Comparison of ENCODE assay signal across 8 cellular contexts in the genomic region with DNA sequence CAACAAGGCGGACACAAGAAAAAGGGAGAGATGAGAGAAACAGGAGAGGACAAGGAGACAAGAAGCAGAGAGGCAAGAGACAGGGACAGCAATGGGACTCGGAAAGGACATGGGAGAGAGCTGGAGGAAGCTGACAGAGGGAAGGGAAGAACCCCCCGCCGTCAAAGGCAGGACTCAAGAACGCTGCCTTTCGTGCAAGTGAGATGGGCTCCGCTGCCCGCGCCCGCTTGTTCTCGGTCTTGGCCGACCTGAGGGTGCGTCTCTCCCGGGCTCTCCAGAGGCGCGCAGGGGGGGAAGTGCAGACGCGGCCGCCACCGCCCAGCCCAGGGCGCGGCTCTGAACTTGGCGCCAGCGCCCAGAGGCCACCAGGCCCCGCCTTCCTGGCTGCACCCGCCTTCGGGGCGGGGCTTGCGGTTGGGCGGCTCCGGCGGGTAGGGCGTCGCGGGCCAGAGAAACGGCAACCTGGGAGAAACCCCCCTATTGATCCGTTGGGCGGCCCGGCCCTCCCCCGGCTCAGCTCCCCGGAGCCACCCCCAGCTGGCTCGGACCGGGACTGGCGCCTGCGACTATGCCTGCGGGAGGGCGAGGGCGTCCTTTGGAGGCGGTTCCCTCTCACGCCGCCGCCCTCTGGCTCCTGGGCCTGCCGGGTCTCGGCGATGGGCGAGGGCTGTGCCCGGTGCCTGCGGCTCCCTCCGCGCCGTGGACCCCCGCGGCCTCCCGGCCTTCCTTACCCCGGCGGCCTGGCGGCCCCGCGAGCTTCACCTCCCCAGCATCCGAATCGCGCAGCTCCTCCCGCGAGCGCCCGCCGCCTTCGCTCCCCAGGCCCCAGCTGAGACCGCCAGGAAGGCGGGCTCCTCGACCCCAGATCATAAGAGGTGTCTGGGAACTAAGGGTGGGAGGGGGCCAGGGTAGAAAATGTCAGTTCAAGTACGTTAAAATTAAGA. TPM values are rescaled to one million over a fixed set of nuclear protein-coding genes. Genes with fewer than 3 reads are reported as not detected.
DNase-seq lines count a peak whose midpoint lies in the region; ATAC-seq and TF ChIP-seq lines count a peak whose summit lies in the region.

No MANE protein-coding gene starts in this region.

- peak overlapping the region; percentile 69 for H3K4me3 ChIP-seq in fibroblast of villous mesenchyme (ENCODE audit: low read depth, low read length)

- DNase-seq in D341Med (ENCODE audit: low spot score) (peak; percentile 91), HUDEP-2 (lab: John Stamatoyannopoulos, UW; ENCODE audit: unreplicated experiment in 76 of 76) (peak; percentile 15 to 93 (median 82)), RWPE1 (ENCODE audit: low spot score) (peak; percentile 80), fibroblast of villous mesenchyme (ENCODE audit: low read depth) (peak; percentile 77), neural crest cell (ENCODE audit: low read depth, low spot score) (peak; percentile 61), stromal cell of bone marrow (ENCODE audit: low read depth) (peak; percentile 18)
- peak; percentile 81 for DNase-seq in activated effector memory CD4-positive, alpha-beta T cell treated with Interleukin-2 at 50 U/mL for 16 hours

- H3K27me3 Mint-ChIP-seq in neural crest cell (ENCODE audit: low read depth), result peaks cover 79% of the 10 kb centered on the region

- CTCF ChIA-PET in RWPE1 (lab: Yijun Ruan, JAX), result no interaction called here

- H3K36me3 Mint-ChIP-seq in neural crest cell (ENCODE audit: low read depth), result no peaks in the 10 kb centered on the region

- H3K4me3 Mint-ChIP-seq in neural crest cell, result peak overlapping the region; percentile 86

- TF ChIP-seq CTCF in RWPE1 (conservative IDR thresholded peaks at IDR 0.05; ENCODE audit: low read depth), result no peak
- no peak for TF ChIP-seq CTCF in fibroblast of villous mesenchyme (IDR thresholded peaks at IDR 0.05; ENCODE audit: insufficient read depth, low read depth, low read length)
- no peak for TF ChIP-seq CTCF in neural crest cell (conservative IDR thresholded peaks at IDR 0.05)

- peak overlapping the region; percentile 79 for H3K27ac ChIP-seq in RWPE1

- peaks cover 15% of the 10 kb centered on the region for H3K4me1 Mint-ChIP-seq in neural crest cell

- no peaks in the 10 kb centered on the region for H3K9me3 Mint-ChIP-seq in neural crest cell

- peak; percentile 93 for ATAC-seq in GM21423 (IDR thresholded peaks at IDR 0.05; ENCODE audit: unreplicated experiment)

- POLR2A ChIA-PET in RWPE1 (lab: Yijun Ruan, JAX; ENCODE audit: low non-redundant PET), result no interaction called here

- no peak overlapping the region for H3K27ac Mint-ChIP-seq in neural crest cell (ENCODE audit: unreplicated experiment)

RNA-seq across cellular contexts. Expression of a gene that starts 2.2 kb away (rescaled TPM):
- total RNA-seq in fibroblast of villous mesenchyme (not detected in 2 replicates), neural crest cell (not detected in 2 replicates)

Comparison
In these comparisons a context has a peak if more than half of its experiments do, and no peak if none do; other contexts are left out.
1. Peak in every context shown above with its lines: DNase-seq, ATAC-seq, H3K4me3 ChIP-seq and H3K27ac ChIP-seq.
2. DNase-seq: peak in every context shown above with its lines; median percentile 91 in D341Med; 82 in HUDEP-2; 81 in activated effector memory CD4-positive, alpha-beta T cell treated with Interleukin-2 at 50 U/mL for 16 hours; 80 in RWPE1; 77 in fibroblast of villous mesenchyme; 61 in neural crest cell; 18 in stromal cell of bone marrow.